In the genomic region with DNA sequence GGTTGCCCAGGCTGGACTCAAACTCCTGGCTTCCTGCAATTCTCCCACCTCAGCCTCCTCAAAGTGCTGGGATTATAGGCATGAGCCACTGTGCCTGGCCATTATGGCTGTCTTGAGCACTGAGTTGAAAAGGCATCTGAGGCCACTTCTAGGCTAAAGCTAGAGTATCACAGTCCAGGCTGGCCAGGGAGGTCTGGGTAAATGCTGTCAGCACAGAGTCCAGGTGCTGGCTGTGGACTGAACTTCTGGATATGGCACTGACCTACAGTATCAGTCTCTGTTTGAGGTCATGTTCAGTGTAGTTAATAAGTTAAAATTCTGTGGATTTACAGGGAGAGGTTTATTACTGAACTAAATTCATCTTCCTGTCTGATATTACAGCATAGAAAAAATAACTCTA, we compare ENCODE assay signal across 20 cellular contexts.
A peak's percentile ranks its signal among the peaks of the same experiment; 100 is the strongest.
DNase-seq lines count a peak whose midpoint lies in the region; ATAC-seq, FAIRE-seq and TF ChIP-seq lines count a peak whose summit lies in the region.
"Had no signal": no experiment of that assay in that cellular context is flagged by ENCODE, and none has a peak within 500 bp of the region (broad histone marks: within the 10 kb centered on the region; RNA-seq: fewer than 3 reads in every experiment).

No MANE protein-coding gene starts in this region.

- no peak for FAIRE-seq in HepG2 (lab: Jason Lieb, UNC)
- FAIRE-seq: A204.1, G401.6, GM12891, GM19239 had no signal

- no TSS peak for BruUV-seq in HepG2 (replicated peaks; lab: Mats Ljungman, UMichigan)

- in situ Hi-C loops in HepG2 (cut with HindIII; ENCODE audit: extremely low pct_ligation_motif_present, low pct_unique_long_range_greater_than_20kb), result no loop called here

- no peaks in the 10 kb centered on the region for H3K36me3 ChIP-seq in hepatocyte (replicated peaks; ENCODE audit: insufficient read depth, low read depth)
- H3K36me3 ChIP-seq in HepG2 (replicated peaks in 1 of 2; ENCODE audit: control insufficient read depth in 1 of 2, insufficient read depth in 2 of 2, low read length in 2 of 2), result no peaks in the 10 kb centered on the region
- no peaks in the 10 kb centered on the region for H3K36me3 ChIP-seq in right lobe of liver
- H3K36me3 ChIP-seq: BE2C, BLaER1 had no signal

- POLR2A ChIA-PET in HepG2 (lab: Yijun Ruan, JAX), result no interaction called here

- H3K9me3 ChIP-seq in hepatocyte (ENCODE audit: low read depth), result no peaks in the 10 kb centered on the region
- no peaks in the 10 kb centered on the region for H3K9me3 ChIP-seq in HepG2 (ENCODE audit: low read length)
- no peaks in the 10 kb centered on the region for H3K9me3 ChIP-seq in right lobe of liver
- H3K9me3 ChIP-seq: BE2C, BLaER1 had no signal

- no peak overlapping the region for H3K27ac ChIP-seq in hepatocyte
- H3K27ac ChIP-seq in HepG2 (ENCODE audit: extremely low read length, insufficient read depth, low read length), result no peak overlapping the region
- no peak overlapping the region for H3K27ac ChIP-seq in right lobe of liver
- H3K27ac ChIP-seq: 22Rv1, BLaER1 had no signal

- no peak overlapping the region for H3K9ac ChIP-seq in HepG2 (ENCODE audit: insufficient read depth, low read depth, low read length)
- H3K9ac ChIP-seq: BLaER1 had no signal

- no peaks in the 10 kb centered on the region for H3K9me2 ChIP-seq in hepatocyte (replicated peaks; ENCODE audit: insufficient read depth)

- DNase-seq in hepatocyte (ENCODE audit: low spot score) (peak; percentile 9), HepG2 (ENCODE audit: low spot score) (no peak), right lobe of liver (peak in 2 of 3 donors; percentile 65 to 69), A172 (ENCODE audit: low spot score) (no peak)
- DNase-seq: ACHN; BE2C; C1 segment of cervical spinal cord; CD4-positive, alpha-beta memory T cell; CD4-positive, CD25-positive, alpha-beta regulatory T cell; CD8-positive, alpha-beta memory T cell; COR-L47; DMS79 treated with DMSO at 0.1 percent for 48 hours; GF-D8 had no signal

- CTCF ChIA-PET in HepG2 (lab: Yijun Ruan, JAX; ENCODE audit: low intra/inter-chr PET ratio, low total read pairs), result no interaction called here

- H3K79me2 ChIP-seq in hepatocyte, result no peaks in the 10 kb centered on the region
- H3K79me2 ChIP-seq in HepG2 (ENCODE audit: insufficient read depth, low read length), result no peaks in the 10 kb centered on the region

- no peaks in the 10 kb centered on the region for H3K27me3 ChIP-seq in hepatocyte
- H3K27me3 ChIP-seq in HepG2 (ENCODE audit: control insufficient read depth in 1 of 2, insufficient read depth in 2 of 2, low read length in 2 of 2), result no peaks in the 10 kb centered on the region
- H3K27me3 ChIP-seq in right lobe of liver, result no peaks in the 10 kb centered on the region
- H3K27me3 ChIP-seq: BE2C, BLaER1 had no signal

- no peak for TF ChIP-seq RAD21 in HepG2 (CRISPR knock-in tag; IDR thresholded peaks at IDR 0.05)

- ATAC-seq in HepG2 (peak; percentile 72), right lobe of liver (peak; percentile 38 to 99 (median 88)), GM19328 (IDR thresholded peaks at IDR 0.05; ENCODE audit: unreplicated experiment) (no peak)

- no peak for TF ChIP-seq EP300 in HepG2 (IDR thresholded peaks at IDR 0.05; ENCODE audit: low read depth in 2 of 2, low read length in 2 of 2)
- TF ChIP-seq EP300 in HepG2 (CRISPR knock-in tag; IDR thresholded peaks at IDR 0.05; ENCODE audit: borderline replicate concordance), result no peak

- no peaks in the 10 kb centered on the region for H3K4me1 ChIP-seq in hepatocyte (ENCODE audit: insufficient read depth)
- no peaks in the 10 kb centered on the region for H3K4me1 ChIP-seq in HepG2 (ENCODE audit: insufficient read depth, low read length)
- H3K4me1 ChIP-seq in right lobe of liver, result peaks cover 0 to 10% (median 0%) of the 10 kb centered on the region in 4 donors
- H3K4me1 ChIP-seq: BE2C, BLaER1 had no signal

- intact Hi-C loops in HepG2 (cut with micrococcal nuclease; ENCODE audit: unreplicated experiment), result no loop called here
- intact Hi-C loops in right lobe of liver (cut with DNase I), result no loop called here

- H2AFZ ChIP-seq in hepatocyte, result no peak overlapping the region
- no peak overlapping the region for H2AFZ ChIP-seq in HepG2 (ENCODE audit: low read length)

- no peak overlapping the region for H3K4me2 ChIP-seq in hepatocyte
- no peak overlapping the region for H3K4me2 ChIP-seq in HepG2 (ENCODE audit: low read depth, low read length)
- H3K4me2 ChIP-seq: BLaER1 had no signal

- TF ChIP-seq CTCF in hepatocyte (IDR thresholded peaks at IDR 0.05; ENCODE audit: poor library complexity), result no peak
- no peak for TF ChIP-seq CTCF in HepG2 (CRISPR knock-in tag; IDR thresholded peaks at IDR 0.05)
- TF ChIP-seq CTCF in right lobe of liver (IDR thresholded peaks at IDR 0.05), result no peak

- H4K20me1 ChIP-seq in hepatocyte (ENCODE audit: insufficient read depth, poor library complexity, severe bottlenecking) (no peaks in the 10 kb centered on the region), HepG2 (ENCODE audit: insufficient read depth, low read length) (no peaks in the 10 kb centered on the region)
- H4K20me1 ChIP-seq: BLaER1 had no signal

- H3K4me3 ChIP-seq in hepatocyte, result no peak overlapping the region
- no peak overlapping the region for H3K4me3 ChIP-seq in HepG2 (replicated peaks in 1 of 3; ENCODE audit: insufficient read depth in 1 of 3, low read depth in 2 of 3, low read length in 3 of 3)
- H3K4me3 ChIP-seq in right lobe of liver, result no peak overlapping the region
- H3K4me3 ChIP-seq: BLaER1 had no signal

- no peak for TF ChIP-seq POLR2A in HepG2 (IDR thresholded peaks at IDR 0.05; ENCODE audit: insufficient read depth in 1 of 2, low read depth in 2 of 2, low read length in 2 of 2)
- TF ChIP-seq POLR2A in right lobe of liver (IDR thresholded peaks at IDR 0.05), result no peak

TF ChIP-seq in HepG2, 621 proteins besides CTCF, POLR2A, EP300 and RAD21:
- TF ChIP-seq, protein P1, sequence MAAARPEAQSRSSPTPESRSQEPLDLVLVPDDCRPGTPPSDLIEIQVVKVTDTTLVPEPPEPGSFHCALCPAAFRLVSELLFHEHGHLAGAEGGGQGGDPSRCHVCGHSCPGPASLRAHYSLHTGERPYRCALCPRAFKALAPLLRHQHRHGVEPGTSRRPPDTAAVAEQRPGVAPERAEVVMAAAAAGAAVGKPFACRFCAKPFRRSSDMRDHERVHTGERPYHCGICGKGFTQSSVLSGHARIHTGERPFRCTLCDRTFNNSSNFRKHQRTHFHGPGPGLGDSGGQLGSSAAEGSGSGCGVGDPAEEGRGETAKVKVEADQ (CRISPR knock-in tag; IDR thresholded peaks at IDR 0.05; ENCODE audit: borderline replicate concordance), result no peak
- TF ChIP-seq, protein P2, sequence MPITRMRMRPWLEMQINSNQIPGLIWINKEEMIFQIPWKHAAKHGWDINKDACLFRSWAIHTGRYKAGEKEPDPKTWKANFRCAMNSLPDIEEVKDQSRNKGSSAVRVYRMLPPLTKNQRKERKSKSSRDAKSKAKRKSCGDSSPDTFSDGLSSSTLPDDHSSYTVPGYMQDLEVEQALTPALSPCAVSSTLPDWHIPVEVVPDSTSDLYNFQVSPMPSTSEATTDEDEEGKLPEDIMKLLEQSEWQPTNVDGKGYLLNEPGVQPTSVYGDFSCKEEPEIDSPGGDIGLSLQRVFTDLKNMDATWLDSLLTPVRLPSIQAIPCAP (CRISPR knock-in tag; IDR thresholded peaks at IDR 0.05; ENCODE audit: low read depth), result no peak
- no peak for TF ChIP-seq ZNF629 (CRISPR knock-in tag; conservative IDR thresholded peaks at IDR 0.05)
- TF ChIP-seq TEF (CRISPR knock-in tag; IDR thresholded peaks at IDR 0.05), result no peak
- TF ChIP-seq ZNF136 (CRISPR knock-in tag; IDR thresholded peaks at IDR 0.05; ENCODE audit: low read depth), result no peak
TF ChIP-seq in HepG2: peak in this region for 0.

Comparison
In these comparisons a context has a peak if more than half of its experiments do, and no peak if none do; other contexts are left out.
1. DNase-seq: peak in hepatocyte (single experiment) and right lobe of liver (2 of 3); none in HepG2 (single experiment) and A172 (single experiment).